Comparison of ENCODE assay signal across 17 cellular contexts in the genomic region with DNA sequence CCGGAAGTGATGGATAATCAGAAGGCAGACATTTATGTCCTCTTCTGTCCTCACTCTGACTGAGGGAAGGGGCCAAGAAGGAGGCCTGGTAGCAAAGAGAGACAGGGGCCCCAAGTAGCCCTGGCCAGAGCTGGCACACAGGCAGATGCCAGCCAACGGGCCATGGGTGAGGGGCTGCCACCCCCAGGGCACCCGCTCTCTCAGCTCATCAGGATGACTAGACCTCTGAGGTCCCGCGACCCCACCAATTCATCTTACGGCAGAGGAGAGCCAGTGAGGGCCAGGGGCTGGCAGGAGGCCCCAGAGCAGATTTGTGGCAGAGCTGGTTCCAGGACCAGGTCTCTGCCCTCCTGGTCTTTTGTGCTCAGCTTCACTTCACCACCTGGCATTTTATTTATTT. TPM values are rescaled to one million over a fixed set of nuclear protein-coding genes. Genes with fewer than 3 reads are reported as not detected.
DNase-seq lines count a peak whose midpoint lies in the region; ATAC-seq, FAIRE-seq and TF ChIP-seq lines count a peak whose summit lies in the region.
"Had no signal": no experiment of that assay in that cellular context is flagged by ENCODE, and none has a peak within 500 bp of the region (broad histone marks: within the 10 kb centered on the region; RNA-seq: fewer than 3 reads in every experiment).

No MANE protein-coding gene starts in this region.

- no peak overlapping the region for H3K18ac ChIP-seq in H1 (ENCODE audit: extremely low read depth, low read length)

- no peak overlapping the region for H2BK15ac ChIP-seq in H1 (ENCODE audit: low read length)

- peaks cover 2% of the 10 kb centered on the region for H3K4me1 Mint-ChIP-seq in memory B cell
- H3K4me1 Mint-ChIP-seq in nephron progenitor cell: peaks cover 53% of the 10 kb centered on the region
- H3K4me1 Mint-ChIP-seq in stimulated activated effector memory CD8-positive, alpha-beta T cell treated with anti-CD3 and anti-CD28 coated beads, Interleukin-12 subunit alpha, Interleukin-12 subunit beta, amount 100 ng/mL, for 72 hours: peaks cover 8% of the 10 kb centered on the region
- H3K4me1 Mint-ChIP-seq: CD14-positive monocyte had no signal

- peak overlapping the region; percentile 56 for H3K27ac Mint-ChIP-seq in memory B cell
- H3K27ac Mint-ChIP-seq in nephron progenitor cell: no peak overlapping the region
- H3K27ac Mint-ChIP-seq in stimulated activated effector memory CD8-positive, alpha-beta T cell treated with anti-CD3 and anti-CD28 coated beads, Interleukin-12 subunit alpha, Interleukin-12 subunit beta, amount 100 ng/mL, for 72 hours: no peak overlapping the region
- H3K27ac Mint-ChIP-seq: CD14-positive monocyte; CD4-positive, alpha-beta memory T cell; GM23338 had no signal

- H3K79me2 ChIP-seq in H1 (ENCODE audit: control insufficient read depth in 1 of 2, insufficient read depth in 2 of 2, low read length in 2 of 2): no peaks in the 10 kb centered on the region

- no peak overlapping the region for H2BK12ac ChIP-seq in H1 (ENCODE audit: low read depth, low read length)

- DNase-seq in left ventricle myocardium superior (peak; percentile 20), Right ventricle myocardium superior (no peak), H1 (ENCODE audit: low read depth in 1 of 2, low spot score in 2 of 2) (no peak), memory B cell (ENCODE audit: low spot score in 2 of 2) (no peak), DMS53 (lab: John Stamatoyannopoulos, UW) (no peak), nephron progenitor cell (no peak)
- no peak for DNase-seq in stimulated activated effector memory CD8-positive, alpha-beta T cell treated with anti-CD3 and anti-CD28 coated beads, Interleukin-12 subunit alpha, Interleukin-12 subunit beta, amount 100 ng/mL, for 72 hours (ENCODE audit: low spot score in 2 of 2)
- DNase-seq: 8988T; CD4-positive, alpha-beta memory T cell; DMS153; DMS79 treated with DMSO at 0.1 percent for 48 hours; GF-D8; H7 had no signal

- no peak overlapping the region for H3K4me2 ChIP-seq in H1 (ENCODE audit: insufficient read depth in 1 of 2, low read depth in 2 of 2, low read length in 2 of 2)
- H3K4me2 ChIP-seq: BLaER1, GM23338 had no signal

- no peaks in the 10 kb centered on the region for H3K9me3 ChIP-seq in H1 (ENCODE audit: insufficient read depth in 2 of 2, low read depth in 1 of 2, low read length in 1 of 2)
- H3K9me3 ChIP-seq: BLaER1 had no signal

- no peaks in the 10 kb centered on the region for H3K23me2 ChIP-seq in H1 (ENCODE audit: low read depth, low read length)

- TF ChIP-seq RAD21 in H1 (IDR thresholded peaks at IDR 0.05 in 1 of 2, conservative IDR thresholded peaks at IDR 0.05 in 1 of 2; ENCODE audit: low read depth in 2 of 2, low read length in 2 of 2): no peak

- H4K8ac ChIP-seq in H1 (ENCODE audit: extremely low read depth, insufficient read depth, low read length): peak overlapping the region; percentile 46; the same call in 1 of the 2 replicates

- no peak overlapping the region for H3K23ac ChIP-seq in H1 (ENCODE audit: insufficient read length)

- POLR2A ChIA-PET in H1 (lab: Charles Lee; ENCODE audit: partially characterized antibody): interaction anchor here (0.9 to 1.6 kb wide), 3 partner anchors 10 to 42 kb away, joined by 3 to 6 read pairs (median 4); no protein-coding TSS in a partner anchor

- peaks cover 0 to 3% (median 0%) of the 10 kb centered on the region in 4 experiments; a peak in 2 of 8 replicates for H3K36me3 ChIP-seq in H1 (ENCODE audit: control insufficient read depth in 2 of 4, insufficient read depth in 4 of 4, low read length in 3 of 4)

- 92% methylated on average over 6 of the region's 6 CpGs; no CpG with 5 or more reads in 1 of the 2 experiments for WGBS in H1 (ENCODE audit: extremely low coverage in 1 of 2, insufficient coverage in 1 of 2, insufficient read length in 1 of 2, insufficient replicate concordance in 2 of 2, low coverage in 1 of 2, low lambda C conversion rate in 2 of 2, missing lambda C conversion rate in 1 of 2), 2 experiments

- H4K91ac ChIP-seq in H1 (replicated peaks; ENCODE audit: insufficient read length, low read length): no peak overlapping the region

- peaks cover 9% of the 10 kb centered on the region for H3K36me3 Mint-ChIP-seq in memory B cell
- peaks cover 47% of the 10 kb centered on the region for H3K36me3 Mint-ChIP-seq in nephron progenitor cell (ENCODE audit: low read depth)
- peaks cover 40% of the 10 kb centered on the region for H3K36me3 Mint-ChIP-seq in stimulated activated effector memory CD8-positive, alpha-beta T cell treated with anti-CD3 and anti-CD28 coated beads, Interleukin-12 subunit alpha, Interleukin-12 subunit beta, amount 100 ng/mL, for 72 hours

- no peak overlapping the region for H2AFZ ChIP-seq in H1 (ENCODE audit: low read length)
- H2AFZ ChIP-seq: GM23338 had no signal

- H2BK5ac ChIP-seq in H1 (ENCODE audit: low read depth, low read length): 0 out of 2 replicates have a peak overlapping the region, but pooled peaks have one; percentile 63

- H3K27ac ChIP-seq in H1 (ENCODE audit: low read depth, low read length): no peak overlapping the region
- H3K27ac ChIP-seq: BLaER1 had no signal

- H4K5ac ChIP-seq in H1 (ENCODE audit: insufficient read length, low read depth, low read length): no peak overlapping the region

- TF ChIP-seq CTCF in H1 (IDR thresholded peaks at IDR 0.05; ENCODE audit: control extremely low read depth in 1 of 3, insufficient read depth in 1 of 3, low read depth in 1 of 3, low read length in 3 of 3) (no peak), nephron progenitor cell (IDR thresholded peaks at IDR 0.05) (no peak)

- no peak overlapping the region for H3K56ac ChIP-seq in H1 (replicated peaks; ENCODE audit: insufficient read length, low read depth, low read length)

- H4K20me1 ChIP-seq in H1 (replicated peaks in 1 of 2; ENCODE audit: control insufficient read depth in 1 of 2, insufficient read depth in 2 of 2, low read length in 2 of 2): peaks cover 0 to 2% of the 10 kb centered on the region in 2 experiments

- no peak for FAIRE-seq in H1 (lab: Jason Lieb, UNC)

- no peak for TF ChIP-seq EP300 in H1 (IDR thresholded peaks at IDR 0.05; ENCODE audit: borderline replicate concordance in 1 of 2, low read depth in 2 of 2, low read length in 2 of 2)

- TF ChIP-seq POLR2A in H1 (IDR thresholded peaks at IDR 0.05; ENCODE audit: control extremely low read depth in 1 of 2, low read depth in 2 of 2, low read length in 2 of 2): no peak

- CTCF ChIA-PET in H1 (lab: Charles Lee; ENCODE audit: partially characterized antibody): interaction anchor here (0.7 to 27.7 kb wide), 21 partner anchors 8 to 227 kb away, joined by 3 to 361 read pairs (median 4); no protein-coding TSS in a partner anchor

- no peak overlapping the region for H2BK120ac ChIP-seq in H1 (replicated peaks; ENCODE audit: low read depth, low read length)

- H2AK5ac ChIP-seq in H1 (ENCODE audit: low read depth, low read length): no peak overlapping the region

- H3K79me1 ChIP-seq in H1 (ENCODE audit: low read depth, low read length): no peaks in the 10 kb centered on the region

- ATAC-seq in left ventricle myocardium superior (no peak), Right ventricle myocardium superior (ENCODE audit: poor library complexity) (no peak), memory B cell (ENCODE audit: low read depth) (no peak)
- ATAC-seq in stimulated activated effector memory CD8-positive, alpha-beta T cell treated with anti-CD3 and anti-CD28 coated beads, Interleukin-12 subunit alpha, Interleukin-12 subunit beta, amount 100 ng/mL, for 72 hours: no peak
- ATAC-seq: GM23338, HCT116 had no signal

- H2BK20ac ChIP-seq in H1 (ENCODE audit: low read length): no peak overlapping the region

- no peak overlapping the region for H3K4me3 ChIP-seq in H1 (ENCODE audit: extremely low read depth in 1 of 4, insufficient read depth in 2 of 4, low read depth in 3 of 4, low read length in 4 of 4)
- H3K4me3 ChIP-seq: BLaER1, GM23338 had no signal

- intact Hi-C loops in left ventricle myocardium superior (cut with micrococcal nuclease) (no loop called here), Right ventricle myocardium superior (cut with DNase I) (no loop called here)

- H3K9me3 Mint-ChIP-seq in memory B cell (no peaks in the 10 kb centered on the region), nephron progenitor cell (no peaks in the 10 kb centered on the region)
- H3K9me3 Mint-ChIP-seq in stimulated activated effector memory CD8-positive, alpha-beta T cell treated with anti-CD3 and anti-CD28 coated beads, Interleukin-12 subunit alpha, Interleukin-12 subunit beta, amount 100 ng/mL, for 72 hours: no peaks in the 10 kb centered on the region
- H3K9me3 Mint-ChIP-seq: CD14-positive monocyte; CD4-positive, alpha-beta memory T cell; GM23338 had no signal

- no peak overlapping the region for H3K14ac ChIP-seq in H1 (ENCODE audit: insufficient read length)

- no peak overlapping the region for H3K9ac ChIP-seq in H1 (replicated peaks in 1 of 4; ENCODE audit: extremely low read depth in 1 of 4, low read depth in 3 of 4, low read length in 3 of 4)
- H3K9ac ChIP-seq: BLaER1 had no signal

- peaks cover 3 to 26% (median 13%) of the 10 kb centered on the region in 4 experiments for H3K4me1 ChIP-seq in H1 (replicated peaks in 1 of 4; ENCODE audit: control insufficient read depth in 3 of 4, insufficient read depth in 4 of 4, low read length in 3 of 4)

- H3K27me3 Mint-ChIP-seq in memory B cell (no peaks in the 10 kb centered on the region), nephron progenitor cell (ENCODE audit: low read depth, poor library complexity) (peaks cover 23% of the 10 kb centered on the region)
- H3K27me3 Mint-ChIP-seq: CD4-positive, alpha-beta memory T cell had no signal

- no peaks in the 10 kb centered on the region for H3K27me3 ChIP-seq in H1 (replicated peaks in 1 of 4; ENCODE audit: control insufficient read depth in 3 of 4, extremely low read depth in 1 of 4, insufficient read depth in 3 of 4, low read length in 3 of 4)
- H3K27me3 ChIP-seq: BLaER1 had no signal

- H3K4ac ChIP-seq in H1 (replicated peaks; ENCODE audit: insufficient read length, low read depth, low read length): no peak overlapping the region

- no peak overlapping the region for H3K4me3 Mint-ChIP-seq in memory B cell
- H3K4me3 Mint-ChIP-seq in nephron progenitor cell: no peak overlapping the region
- H3K4me3 Mint-ChIP-seq in stimulated activated effector memory CD8-positive, alpha-beta T cell treated with anti-CD3 and anti-CD28 coated beads, Interleukin-12 subunit alpha, Interleukin-12 subunit beta, amount 100 ng/mL, for 72 hours: no peak overlapping the region
- H3K4me3 Mint-ChIP-seq: CD4-positive, alpha-beta memory T cell; GM23338 had no signal

RNA-seq across cellular contexts. Expression of gene MDFI, which starts 43.1 kb away (rescaled TPM):
- total RNA-seq in left ventricle myocardium superior: 1.3 TPM
- 1.1 TPM for total RNA-seq in Right ventricle myocardium superior
- 38.5 and 41.0 TPM in 2 replicates for total RNA-seq in H1 (2021; fragmentation: NEBNext Ultra II Directional; extraction: Animal tissue kit (Norgen Biotek cat#: 25700))
- polyA plus RNA-seq in H1 (2011; rRNA removed): 65.6 and 78.9 TPM in 2 replicates
- polyA plus RNA-seq in H1 (2011; cell fraction: cytosol; rRNA removed): 73.5 TPM
- polyA plus RNA-seq in H1 (2011; cell fraction: nucleus; rRNA removed): 60.0 TPM
- polyA plus RNA-seq in H1 (2012, experiment 1 of 2): 21.8 to 38.0 TPM (median 35.1 TPM) in 4 replicates
- polyA plus RNA-seq in H1 (2012, experiment 2 of 2): 41.2 TPM
- polyA plus RNA-seq in H1 (2013, experiment 1 of 2): 36.9 TPM
- polyA plus RNA-seq in H1 (2013, experiment 2 of 2): 40.4 TPM
- polyA minus RNA-seq in H1 (2011; rRNA and poly(A)+ RNA removed): 10.9 and 15.4 TPM in 2 replicates
- 22.2 TPM for polyA minus RNA-seq in H1 (2011; cell fraction: cytosol; rRNA and poly(A)+ RNA removed)
- 12.8 TPM for polyA minus RNA-seq in H1 (2011; cell fraction: nucleus; rRNA and poly(A)+ RNA removed)
- total RNA-seq: CD4-positive, alpha-beta memory T cell had no signal
- polyA plus RNA-seq: CD14-positive monocyte; CD4-positive, alpha-beta memory T cell had no signal

RNA-seq across cellular contexts. Expression of gene FOXP4, which starts 49.0 kb away (rescaled TPM):
- total RNA-seq in left ventricle myocardium superior (16.8 TPM), Right ventricle myocardium superior (14.4 TPM)
- 13.3 and 14.7 TPM in 2 replicates for total RNA-seq in H1 (2021; fragmentation: NEBNext Ultra II Directional; extraction: Animal tissue kit (Norgen Biotek cat#: 25700))
- polyA plus RNA-seq in H1 (2011; rRNA removed): 4.8 and 6.7 TPM in 2 replicates
- polyA plus RNA-seq in H1 (2011; cell fraction: cytosol; rRNA removed): 2.2 TPM
- 8.8 TPM for polyA plus RNA-seq in H1 (2011; cell fraction: nucleus; rRNA removed)
- polyA plus RNA-seq in H1 (2012, experiment 1 of 2): 9.6 to 20.8 TPM (median 19.1 TPM) in 4 replicates
- 13.4 TPM for polyA plus RNA-seq in H1 (2012, experiment 2 of 2)
- polyA plus RNA-seq in H1 (2013, experiment 1 of 2): 5.1 TPM
- polyA plus RNA-seq in H1 (2013, experiment 2 of 2): 5.1 TPM
- polyA minus RNA-seq in H1 (2011; rRNA and poly(A)+ RNA removed): 2.0 and 2.4 TPM in 2 replicates
- polyA minus RNA-seq in H1 (2011; cell fraction: cytosol; rRNA and poly(A)+ RNA removed): 9.3 TPM
- 5.1 TPM for polyA minus RNA-seq in H1 (2011; cell fraction: nucleus; rRNA and poly(A)+ RNA removed)

Comparison
In these comparisons a context has a peak if more than half of its experiments do, and no peak if none do; other contexts are left out.
1. RNA of gene MDFI, which starts 43.1 kb away (total RNA-seq): 38.5 to 41.0 TPM in H1; 1.3 TPM in left ventricle myocardium superior (single experiment) and 1.1 TPM in Right ventricle myocardium superior (single experiment); every median in the first group is over 10 times any median in the second.